In the genomic region with DNA sequence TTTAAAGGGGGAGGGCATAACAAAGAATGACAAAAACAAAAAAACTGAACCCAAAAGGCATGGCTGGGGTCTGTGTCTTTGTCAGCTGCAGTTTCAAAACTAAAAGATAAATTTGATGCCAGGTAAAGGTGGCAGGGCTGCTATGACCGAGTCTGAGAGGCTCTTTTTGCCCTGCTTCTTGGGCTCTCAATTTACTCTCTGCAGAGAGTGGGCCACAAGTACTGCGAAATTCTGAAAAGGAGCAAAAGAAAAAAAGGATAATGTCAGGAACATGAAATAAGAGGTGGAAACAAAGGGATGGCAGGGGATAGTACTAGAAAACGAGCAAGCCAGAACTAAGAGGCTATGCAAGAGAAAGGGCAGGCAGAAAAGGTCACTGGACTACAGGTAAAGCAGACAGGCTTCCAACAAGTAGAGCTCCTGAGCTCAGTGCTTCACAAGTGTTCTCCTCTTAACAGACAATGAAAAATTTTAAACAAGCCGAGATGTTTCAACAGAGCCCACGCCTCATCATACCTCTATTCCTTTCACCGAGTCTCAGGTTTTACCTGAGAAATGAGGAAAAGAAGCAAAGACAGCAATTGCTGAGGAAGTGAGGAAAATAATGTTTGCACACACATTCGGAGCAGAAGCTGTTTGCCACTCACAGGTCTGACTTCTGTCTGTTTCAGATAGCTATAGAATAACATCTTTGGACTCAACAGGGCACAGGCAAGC, we compare ENCODE assay signal across 8 cellular contexts. TPM values are rescaled to one million over a fixed set of nuclear protein-coding genes. Genes with fewer than 3 reads are reported as not detected.
DNase-seq lines count a peak whose midpoint lies in the region; ATAC-seq and TF ChIP-seq lines count a peak whose summit lies in the region.

No MANE protein-coding gene starts in this region.

- DNase-seq in AG09309 (ENCODE audit: low read depth) (no peak), adipocyte (ENCODE audit: low read depth) (peak; percentile 35), kidney tubule cell (ENCODE audit: low spot score) (peak; percentile 42), HEK293T (ENCODE audit: extremely low spot score) (no peak)

- H3K9ac ChIP-seq in adipocyte (ENCODE audit: low read length) = peak overlapping the region; percentile 93

- peak overlapping the region; percentile 74 for H3K4me3 ChIP-seq in AG09309 (ENCODE audit: control insufficient read depth, low read depth, low read length)
- peak overlapping the region; percentile 52 for H3K4me3 ChIP-seq in HEK293 (ENCODE audit: low read depth, low read length)
- peak overlapping the region; percentile 87 for H3K4me3 ChIP-seq in adipocyte (ENCODE audit: low read length)
- H3K4me3 ChIP-seq in thymus (ENCODE audit: low read length) = peak overlapping the region; percentile 76

- TF ChIP-seq CTCF in AG09309 (IDR thresholded peaks at IDR 0.05; ENCODE audit: control insufficient read depth, insufficient read depth, low read depth, low read length, missing control alignments) (no peak), HEK293 (tag by site-specific recombination; IDR thresholded peaks at IDR 0.05) (no peak)

- H3K27me3 ChIP-seq in adipocyte (replicated peaks; ENCODE audit: control insufficient read depth, insufficient read depth, low read length) (no peaks in the 10 kb centered on the region), thymus (ENCODE audit: control insufficient read depth, insufficient read depth) (no peaks in the 10 kb centered on the region)

- H3K27ac ChIP-seq in HEK293 (ENCODE audit: extremely low read depth, low read depth, low read length) (peak overlapping the region; percentile 74), thymus (ENCODE audit: low read depth) (peak overlapping the region; percentile 97)

- 71% methylated on average over 7 of the region's 7 CpGs for WGBS in thymus

- POLR2A ChIA-PET in HEK293 (lab: Yijun Ruan, JAX) (no interaction called here), HEK293T (lab: Yijun Ruan, JAX) (interaction anchor here (0.8 kb wide), 1 partner anchor 172 kb away, joined by 3 read pairs; no protein-coding TSS in a partner anchor)

- ATAC-seq in HG02759 (IDR thresholded peaks at IDR 0.05; ENCODE audit: unreplicated experiment) (no peak), GM19035 (IDR thresholded peaks at IDR 0.05; ENCODE audit: unreplicated experiment) (no peak)

- H3K4me1 ChIP-seq in HEK293 (ENCODE audit: control insufficient read depth, insufficient read depth, low read length) (peaks cover 19% of the 10 kb centered on the region), adipocyte (ENCODE audit: control insufficient read depth, insufficient read depth, low read length) (peaks cover 72% of the 10 kb centered on the region), thymus (ENCODE audit: control insufficient read depth, insufficient read depth, low read length) (peaks cover 38% of the 10 kb centered on the region)

- CTCF ChIA-PET in HEK293 (lab: Yijun Ruan, JAX) = interaction anchor here (1.2 kb wide), 1 partner anchor 11 kb away, joined by 5 read pairs; no protein-coding TSS in a partner anchor
- CTCF ChIA-PET in HEK293T (lab: Yijun Ruan, JAX) = interaction anchor here (0.7 to 0.8 kb wide), 2 partner anchors 10 to 215 kb away, joined by 3 read pairs; no protein-coding TSS in a partner anchor

- H3K9me3 ChIP-seq in HEK293 (ENCODE audit: control insufficient read depth, insufficient read depth, low read depth, low read length) = no peaks in the 10 kb centered on the region
- no peaks in the 10 kb centered on the region for H3K9me3 ChIP-seq in adipocyte (ENCODE audit: control insufficient read depth, low read length)
- H3K9me3 ChIP-seq in thymus (ENCODE audit: control insufficient read depth) = no peaks in the 10 kb centered on the region

- H3K36me3 ChIP-seq in HEK293 (ENCODE audit: control insufficient read depth in 2 of 2, insufficient read depth in 1 of 2, low read length in 2 of 2) = peaks cover 0 to 22% of the 10 kb centered on the region in 2 experiments; a peak in 1 of 3 replicates
- peaks cover 10% of the 10 kb centered on the region for H3K36me3 ChIP-seq in adipocyte (ENCODE audit: control insufficient read depth, insufficient read depth, low read length, severe bottlenecking)
- H3K36me3 ChIP-seq in thymus (ENCODE audit: control insufficient read depth, insufficient read depth) = peaks cover 21% of the 10 kb centered on the region

TF ChIP-seq in HEK293, 187 proteins besides CTCF, POLR2A, EP300 and RAD21 (continues in another document):
- TF ChIP-seq, protein P1, sequence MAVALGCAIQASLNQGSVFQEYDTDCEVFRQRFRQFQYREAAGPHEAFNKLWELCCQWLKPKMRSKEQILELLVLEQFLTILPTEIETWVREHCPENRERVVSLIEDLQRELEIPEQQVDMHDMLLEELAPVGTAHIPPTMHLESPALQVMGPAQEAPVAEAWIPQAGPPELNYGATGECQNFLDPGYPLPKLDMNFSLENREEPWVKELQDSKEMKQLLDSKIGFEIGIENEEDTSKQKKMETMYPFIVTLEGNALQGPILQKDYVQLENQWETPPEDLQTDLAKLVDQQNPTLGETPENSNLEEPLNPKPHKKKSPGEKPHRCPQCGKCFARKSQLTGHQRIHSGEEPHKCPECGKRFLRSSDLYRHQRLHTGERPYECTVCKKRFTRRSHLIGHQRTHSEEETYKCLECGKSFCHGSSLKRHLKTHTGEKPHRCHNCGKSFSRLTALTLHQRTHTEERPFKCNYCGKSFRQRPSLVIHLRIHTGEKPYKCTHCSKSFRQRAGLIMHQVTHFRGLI (tag by site-specific recombination; IDR thresholded peaks at IDR 0.05) = no peak
- no peak for TF ChIP-seq ZNF202 (tag by site-specific recombination; IDR thresholded peaks at IDR 0.05; ENCODE audit: borderline replicate concordance)
- no peak for TF ChIP-seq ZNF610 (tag by site-specific recombination; IDR thresholded peaks at IDR 0.05; ENCODE audit: borderline replicate concordance)
- no peak for TF ChIP-seq OVOL3 (tag by site-specific recombination; IDR thresholded peaks at IDR 0.05)
- no peak for TF ChIP-seq ZBTB1 (tag by site-specific recombination; IDR thresholded peaks at IDR 0.05)
- TF ChIP-seq ZNF266 (tag by site-specific recombination; IDR thresholded peaks at IDR 0.05; ENCODE audit: low read depth) = peak; percentile 82; the same call in 1 of the 2 replicates
- TF ChIP-seq ZNF621 (tag by site-specific recombination; IDR thresholded peaks at IDR 0.05) = no peak
- TF ChIP-seq TRIM28 (IDR thresholded peaks at IDR 0.05; ENCODE audit: borderline replicate concordance, low read length) = peak; percentile 21; the same call in 1 of the 2 replicates
- TF ChIP-seq ZNF324 (tag by site-specific recombination; IDR thresholded peaks at IDR 0.05) = no peak
- TF ChIP-seq ZNF701 (tag by site-specific recombination; IDR thresholded peaks at IDR 0.05) = no peak
- no peak for TF ChIP-seq SP7 (tag by site-specific recombination; IDR thresholded peaks at IDR 0.05)
- TF ChIP-seq ZNF292 (tag by site-specific recombination; IDR thresholded peaks at IDR 0.05; ENCODE audit: borderline replicate concordance, low read depth) = no peak
- TF ChIP-seq ZNF416 (tag by site-specific recombination; IDR thresholded peaks at IDR 0.05) = no peak
- no peak for TF ChIP-seq ZIC2 (tag by site-specific recombination; IDR thresholded peaks at IDR 0.05)

TF ChIP-seq in HEK293T, 16 proteins besides CTCF, POLR2A, EP300 and RAD21:
- TF ChIP-seq ZNF384 (IDR thresholded peaks at IDR 0.05) (no peak), ELF4 (IDR thresholded peaks at IDR 0.05) (no peak), CTBP1 (IDR thresholded peaks at IDR 0.05; ENCODE audit: borderline replicate concordance) (no peak), BHLHE40 (IDR thresholded peaks at IDR 0.05; ENCODE audit: borderline replicate concordance) (no peak), FOXA1 (IDR thresholded peaks at IDR 0.05) (no peak), FOXK2 (IDR thresholded peaks at IDR 0.05) (no peak), HDGF (IDR thresholded peaks at IDR 0.05; ENCODE audit: borderline replicate concordance) (no peak), SP1 (IDR thresholded peaks at IDR 0.05) (no peak), ARNT (IDR thresholded peaks at IDR 0.05) (no peak)
- TF ChIP-seq, protein P2, sequence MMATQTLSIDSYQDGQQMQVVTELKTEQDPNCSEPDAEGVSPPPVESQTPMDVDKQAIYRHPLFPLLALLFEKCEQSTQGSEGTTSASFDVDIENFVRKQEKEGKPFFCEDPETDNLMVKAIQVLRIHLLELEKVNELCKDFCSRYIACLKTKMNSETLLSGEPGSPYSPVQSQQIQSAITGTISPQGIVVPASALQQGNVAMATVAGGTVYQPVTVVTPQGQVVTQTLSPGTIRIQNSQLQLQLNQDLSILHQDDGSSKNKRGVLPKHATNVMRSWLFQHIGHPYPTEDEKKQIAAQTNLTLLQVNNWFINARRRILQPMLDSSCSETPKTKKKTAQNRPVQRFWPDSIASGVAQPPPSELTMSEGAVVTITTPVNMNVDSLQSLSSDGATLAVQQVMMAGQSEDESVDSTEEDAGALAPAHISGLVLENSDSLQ (IDR thresholded peaks at IDR 0.05) = no peak

RNA-seq across cellular contexts. Expression of a gene that starts 7.3 kb away (rescaled TPM):
- polyA plus RNA-seq in thymus = 11.5 TPM

RNA-seq across cellular contexts. Expression of a gene that starts 43.5 kb away (rescaled TPM):
- 11.5 TPM for polyA plus RNA-seq in thymus

Comparison
In these comparisons a context has a peak if more than half of its experiments do, and no peak if none do; other contexts are left out.
1. DNase-seq: peak in adipocyte (single experiment) and kidney tubule cell (single experiment); none in AG09309 (single experiment) and HEK293T (single experiment).
2. Peak in every context shown above with its lines, with median percentiles within 50 percentile points of each other: H3K4me3 ChIP-seq.